In the genomic region with DNA sequence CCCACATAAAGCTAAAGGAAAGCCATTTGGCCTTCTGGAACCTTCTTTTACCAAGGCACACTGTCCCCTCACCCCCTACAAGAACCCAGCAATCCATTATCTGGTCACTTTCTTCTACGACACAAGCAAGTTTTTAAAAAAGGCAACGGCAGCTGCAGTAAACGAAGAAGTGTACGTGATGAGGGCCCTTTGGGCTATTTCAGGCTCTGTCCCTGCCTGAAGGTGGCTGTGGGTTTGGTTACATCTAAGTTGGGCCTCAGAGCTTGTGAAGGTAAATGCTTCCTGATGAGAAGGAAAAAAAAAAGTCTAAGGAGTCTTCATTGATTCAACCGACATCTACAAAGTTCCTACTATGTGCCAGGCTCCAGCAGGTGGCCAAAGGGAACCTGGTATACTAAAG, we compare ENCODE assay signal across 36 cellular contexts.
"Had no signal": no experiment of that assay in that cellular context is flagged by ENCODE, and none has a peak within 500 bp of the region (broad histone marks: within the 10 kb centered on the region; RNA-seq: fewer than 3 reads in every experiment).

No MANE protein-coding gene starts in this region.

- DNase-seq: activated B cell treated with CpG ODN at 0.5 μM for 24 hours; activated CD4-positive, alpha-beta T cell treated with anti-CD3 and anti-CD28 coated beads for 48 hours; activated CD4-positive, alpha-beta T cell treated with anti-CD3 and anti-CD28 coated beads, Interleukin-2, amount 50 U/mL, for 4 hours; activated CD4-positive, CD25-positive, alpha-beta regulatory T cell treated with anti-CD3 and anti-CD28 coated beads, Interleukin-2, amount 50 U/mL, for 72 hours; activated CD8-positive, alpha-beta memory T cell treated with anti-CD3 and anti-CD28 coated beads, Interleukin-2, amount 50 U/mL, for 4 hours; activated CD8-positive, alpha-beta T cell treated with anti-CD3 and anti-CD28 coated beads for 36 hours; activated gamma-delta T cell treated with Interleukin-2 at 50 U/mL for 16 hours; activated naive CD4-positive, alpha-beta T cell treated with anti-CD3 and anti-CD28 coated beads for 36 hours; activated T-cell treated with anti-CD3 and anti-CD28 coated beads for 4 hours; activated T-cell treated with anti-CD3 and anti-CD28 coated beads, Interleukin-2, amount 50 U/mL, for 4 hours; adrenal gland; body of pancreas; caudate nucleus; cerebellar nuclear complex; KG1; MM.1S; MV-4-11; NCI-H1092; NCI-H146; NCI-H187; NCI-H2029 treated with DMSO at 0.1 percent for 48 hours; NCI-H2107; NCI-H2171; NCI-H510A; NCI-H526; NCI-H748 treated with DMSO at 0.1 percent for 48 hours; SHP77; SJCRH30; T-cell; T-helper 17 cell had no signal

- H3K4me3 Mint-ChIP-seq: activated B cell treated with CpG ODN at 0.5 μM for 24 hours; activated CD8-positive, alpha-beta T cell treated with anti-CD3 and anti-CD28 coated beads for 36 hours; activated naive CD4-positive, alpha-beta T cell treated with anti-CD3 and anti-CD28 coated beads for 36 hours; activated T-cell treated with anti-CD3 and anti-CD28 coated beads, Interleukin-2, amount 50 U/mL, for 4 hours; activated T-helper 1 cell treated with anti-CD3 and anti-CD28 coated beads, Interleukin-12 subunit alpha, Interleukin-12 subunit beta, Interleukin-2, Interleukin-4 antibody, amounts not matched to agents 30 ng/mL and 10 ng/mL and 1 ng/mL, durations not matched to agents 14 hours and 24 hours and 36 hours; T-cell; T-helper 17 cell had no signal

- H3K4me3 ChIP-seq: adrenal gland, body of pancreas, breast epithelium, SJCRH30, SK-N-MC had no signal

- H3K27ac ChIP-seq: adrenal gland, body of pancreas, breast epithelium, SJCRH30, SK-N-MC, VCaP had no signal

- H3K9me3 ChIP-seq: adrenal gland, body of pancreas, breast epithelium, SJCRH30 had no signal

- H3K27me3 ChIP-seq: adrenal gland, body of pancreas, breast epithelium, SJCRH30 had no signal

- H3K27me3 Mint-ChIP-seq: activated B cell treated with CpG ODN at 0.5 μM for 24 hours; activated CD8-positive, alpha-beta T cell treated with anti-CD3 and anti-CD28 coated beads for 36 hours; T-cell; T-helper 17 cell had no signal

- H3K36me3 ChIP-seq: adrenal gland, breast epithelium, SJCRH30 had no signal

- H3K4me1 ChIP-seq: body of pancreas, breast epithelium, SJCRH30 had no signal

- H3K27ac Mint-ChIP-seq: activated B cell treated with CpG ODN at 0.5 μM for 24 hours; activated CD8-positive, alpha-beta T cell treated with anti-CD3 and anti-CD28 coated beads for 36 hours; activated naive CD4-positive, alpha-beta T cell treated with anti-CD3 and anti-CD28 coated beads for 36 hours; activated naive CD4-positive, alpha-beta T cell treated with anti-CD3 and anti-CD28 coated beads, Interleukin-2, amount 50 U/mL, for 72 hours; activated T-helper 1 cell treated with anti-CD3 and anti-CD28 coated beads, Interleukin-12 subunit alpha, Interleukin-12 subunit beta, Interleukin-2, Interleukin-4 antibody, amounts not matched to agents 30 ng/mL and 10 ng/mL and 1 ng/mL, durations not matched to agents 14 hours and 24 hours and 36 hours; T-cell had no signal

- H3K9me3 Mint-ChIP-seq: activated B cell treated with CpG ODN at 0.5 μM for 24 hours; activated naive CD4-positive, alpha-beta T cell treated with anti-CD3 and anti-CD28 coated beads for 36 hours; activated T-cell treated with anti-CD3 and anti-CD28 coated beads, Interleukin-2, amount 50 U/mL, for 4 hours; activated T-helper 1 cell treated with anti-CD3 and anti-CD28 coated beads, Interleukin-12 subunit alpha, Interleukin-12 subunit beta, Interleukin-2, Interleukin-4 antibody, amounts not matched to agents 30 ng/mL and 10 ng/mL and 1 ng/mL, durations not matched to agents 14 hours and 24 hours and 36 hours; T-cell had no signal

- ATAC-seq: activated CD8-positive, alpha-beta T cell treated with anti-CD3 and anti-CD28 coated beads for 36 hours; activated naive CD4-positive, alpha-beta T cell treated with anti-CD3 and anti-CD28 coated beads, Interleukin-2, amount 50 U/mL, for 72 hours; activated T-cell treated with anti-CD3 and anti-CD28 coated beads, Interleukin-2, amount 50 U/mL, for 4 hours; body of pancreas; Panc1; T-cell; T-helper 17 cell had no signal
